In the genomic region with DNA sequence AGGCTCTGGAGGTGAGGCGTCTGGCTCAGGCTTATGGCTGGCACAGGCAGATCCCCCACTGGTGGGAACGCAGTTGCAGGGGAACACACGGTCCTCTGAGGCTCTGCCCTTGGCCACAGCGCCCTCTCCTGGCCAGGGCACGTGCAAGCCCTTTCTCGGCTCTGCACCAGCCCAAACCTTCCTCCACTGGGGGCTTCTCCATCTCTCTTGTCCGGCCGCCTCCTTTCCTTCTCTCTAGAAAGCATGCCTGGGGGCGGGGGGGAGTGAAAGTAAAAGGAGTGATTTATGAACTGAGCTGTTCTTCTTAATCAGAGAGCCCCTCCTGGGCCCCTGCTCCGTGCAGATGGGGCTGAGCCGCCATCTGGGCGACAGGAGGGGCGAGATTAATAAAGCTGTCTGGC, we compare ENCODE assay signal across 8 cellular contexts. TPM values are rescaled to one million over a fixed set of nuclear protein-coding genes. Genes with fewer than 3 reads are reported as not detected.
A peak's percentile ranks its signal among the peaks of the same experiment; 100 is the strongest.
DNase-seq lines count a peak whose midpoint lies in the region; ATAC-seq, FAIRE-seq and TF ChIP-seq lines count a peak whose summit lies in the region.

No MANE protein-coding gene starts in this region.

- H3K4me3 ChIP-seq in left lung: no peak overlapping the region

- H3K9me3 ChIP-seq in left lung: no peaks in the 10 kb centered on the region

- intact Hi-C loops in left lung (cut with DNase I): loop anchor here in 1 of 2 donors (10.0 kb wide), 1 partner anchor 169 kb away; the partner anchor contains the start of gene TSPAN18

- ATAC-seq in left lung: peak; percentile 91

- H3K27ac ChIP-seq in left lung: no peak overlapping the region

- FAIRE-seq in GM19239 (lab: Jason Lieb, UNC): no peak

- H3K4me1 ChIP-seq in left lung: no peaks in the 10 kb centered on the region

- H3K27me3 ChIP-seq in left lung: peaks cover 0 to 10% of the 10 kb centered on the region in 2 donors

- no peaks in the 10 kb centered on the region for H3K36me3 ChIP-seq in left lung

- peak; percentile 65 to 73 for TF ChIP-seq CTCF in left lung (IDR thresholded peaks at IDR 0.05)

- DNase-seq in AG20443 (ENCODE audit: low spot score): peak; percentile 91
- peak; percentile 42 for DNase-seq in GM19239 (ENCODE audit: insufficient read length, low spot score)
- peak; percentile 90 for DNase-seq in NCI-H2171 treated with DMSO at 0.1 percent for 48 hours (lab: John Stamatoyannopoulos, UW)
- peak; percentile 59 for DNase-seq in activated CD4-positive, CD25-positive, alpha-beta regulatory T cell treated with anti-CD3 and anti-CD28 coated beads, Interleukin-2, amount 50 U/mL, for 72 hours
- peak; percentile 41 for DNase-seq in central memory CD4-positive, alpha-beta T cell
- DNase-seq in left lung: peak in 1 of 2 donors; percentile 79
- peak; percentile 18 to 40 (median 35) for DNase-seq in stimulated activated CD4-positive, alpha-beta T cell treated with anti-CD3 and anti-CD28 coated beads, TNF-alpha, amount 100 ng/mL, for 4 hours (ENCODE audit: low read depth in 3 of 3)
- no peak for DNase-seq in foreskin melanocyte

RNA-seq across cellular contexts. Expression of gene TP53I11, which starts 56.5 kb away (rescaled TPM):
- total RNA-seq in left lung: 10 to 100 TPM; 88.9 to 95.5 TPM
